11 cellular contexts compared by ENCODE assay signal in genomic region chr21:32844653-32845443, GRCh38.
DNase-seq lines count a peak whose midpoint lies in the region; ATAC-seq and TF ChIP-seq lines count a peak whose summit lies in the region.
"Had no signal": no experiment of that assay in that cellular context is flagged by ENCODE, and none has a peak within 500 bp of the region (broad histone marks: within the 10 kb centered on the region; RNA-seq: fewer than 3 reads in every experiment).

No MANE protein-coding gene starts in this region.

- no peaks in the 10 kb centered on the region for H3K36me3 Mint-ChIP-seq in nephron progenitor cell (ENCODE audit: low read depth)

- H3K9me3 Mint-ChIP-seq in nephron progenitor cell = no peaks in the 10 kb centered on the region

- no peak for TF ChIP-seq CTCF in nephron progenitor cell (IDR thresholded peaks at IDR 0.05)

- ATAC-seq in HG02840 (IDR thresholded peaks at IDR 0.05; ENCODE audit: low FRiP score, unreplicated experiment) = no peak

- H3K27me3 Mint-ChIP-seq in nephron progenitor cell (ENCODE audit: low read depth, poor library complexity) = peaks cover 16% of the 10 kb centered on the region

- DNase-seq in CD1c-positive myeloid dendritic cell (ENCODE audit: extremely low spot score) = peak; percentile 10
- DNase-seq in HT1080 (ENCODE audit: low read depth) = peak; percentile 31
- DNase-seq in T1000 (lab: John Stamatoyannopoulos, UW) = peak; percentile 2
- peak; percentile 65 for DNase-seq in islet precursor cell
- no peak for DNase-seq in HuH-7 (ENCODE audit: low spot score)
- no peak for DNase-seq in nephron progenitor cell
- no peak for DNase-seq in NCI-H526 treated with DMSO at 0.1 percent for 48 hours (lab: John Stamatoyannopoulos, UW)
- DNase-seq: dorsolateral prefrontal cortex, Right ventricle myocardium superior, thyroid gland had no signal

- H3K27ac Mint-ChIP-seq in nephron progenitor cell = no peak overlapping the region

- H3K4me1 Mint-ChIP-seq in nephron progenitor cell = no peaks in the 10 kb centered on the region

- H3K4me3 Mint-ChIP-seq in nephron progenitor cell = no peak overlapping the region

Comparison
In these comparisons a context has a peak if more than half of its experiments do, and no peak if none do; other contexts are left out.
1. DNase-seq: peak in CD1c-positive myeloid dendritic cell (single experiment), HT1080 (single experiment), T1000 (single experiment) and islet precursor cell (single experiment); none in HuH-7 (single experiment), nephron progenitor cell (single experiment) and NCI-H526 treated with DMSO at 0.1 percent for 48 hours (single experiment).